ENCODE assay signal across 13 cellular contexts in the genomic region with DNA sequence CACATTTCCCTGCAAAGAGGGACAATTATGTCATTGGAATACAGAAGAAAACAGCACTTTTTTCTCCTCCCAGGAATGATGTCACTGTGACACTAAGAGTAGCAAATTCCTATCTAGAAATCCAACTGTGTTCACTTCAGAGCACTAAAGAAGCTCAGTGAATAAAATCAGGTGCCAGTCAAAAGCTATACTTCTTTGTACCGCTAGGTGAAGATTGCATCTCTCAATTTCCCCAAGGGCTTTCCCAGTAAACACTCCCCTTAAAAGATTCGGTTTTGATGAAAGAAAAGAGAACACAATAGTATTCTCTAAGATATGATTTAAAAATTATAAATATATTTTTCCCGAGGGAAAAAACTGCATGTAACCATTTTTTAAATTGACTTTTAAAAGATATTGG.
DNase-seq lines count a peak whose midpoint lies in the region; ATAC-seq, FAIRE-seq and TF ChIP-seq lines count a peak whose summit lies in the region.
"Had no signal": no experiment of that assay in that cellular context is flagged by ENCODE, and none has a peak within 500 bp of the region (broad histone marks: within the 10 kb centered on the region; RNA-seq: fewer than 3 reads in every experiment).

No MANE protein-coding gene starts in this region.

- TF ChIP-seq CTCF in GM12865 (IDR thresholded peaks at IDR 0.05; ENCODE audit: insufficient read depth, low read depth, low read length, missing control alignments) (peak; percentile 34), kidney (IDR thresholded peaks at IDR 0.05; ENCODE audit: borderline replicate concordance, extremely low read depth, insufficient read depth) (no peak)

- H3K4me1 ChIP-seq in kidney (ENCODE audit: control insufficient read depth in 1 of 2, insufficient read depth in 1 of 2, low read depth in 1 of 2, low read length in 2 of 2): no peaks in the 10 kb centered on the region
- H3K4me1 ChIP-seq: gastrocnemius medialis, testis had no signal

- H3K9ac ChIP-seq in kidney (ENCODE audit: low read length in 2 of 2): no peak overlapping the region

- DNase-seq in GM12865 (ENCODE audit: low read depth) (no peak), H4 (ENCODE audit: low spot score) (peak; percentile 3), kidney (no peak), NCI-H2081 treated with DMSO at 0.1 percent for 48 hours (lab: John Stamatoyannopoulos, UW) (no peak)
- DNase-seq in activated CD4-positive, CD25-positive, alpha-beta regulatory T cell treated with anti-CD3 and anti-CD28 coated beads, Interleukin-2, amount 50 U/mL, for 72 hours: no peak
- DNase-seq in activated T-cell treated with anti-CD3 and anti-CD28 coated beads, Interleukin-2, amount 50 U/mL, for 1 hour: no peak
- DNase-seq: activated CD8-positive, alpha-beta T cell treated with anti-CD3 and anti-CD28 coated beads for 36 hours; amygdala; gastrocnemius medialis; stimulated activated CD4-positive, alpha-beta T cell treated with anti-CD3 and anti-CD28 coated beads, Interleukin-2, amount 100 ng/mL, for 48 hours; testis had no signal

- 0 out of 3 replicates have a peak, but pooled peaks have one; percentile 51 for ATAC-seq in SK-N-SH treated with all-trans-retinoic acid at 6 μM for 48 hours
- ATAC-seq in HG03432 (IDR thresholded peaks at IDR 0.05; ENCODE audit: unreplicated experiment): no peak
- ATAC-seq: activated CD8-positive, alpha-beta T cell treated with anti-CD3 and anti-CD28 coated beads for 36 hours; gastrocnemius medialis had no signal

- intact Hi-C loops in kidney (cut with DNase I): no loop called here

- no peaks in the 10 kb centered on the region for H3K36me3 ChIP-seq in kidney (ENCODE audit: control insufficient read depth in 1 of 2, insufficient read depth in 2 of 2, low read length in 2 of 2)
- H3K36me3 ChIP-seq: gastrocnemius medialis had no signal

- FAIRE-seq in kidney (lab: Jason Lieb, UNC): peak; percentile 52

- H3K9me3 ChIP-seq in kidney (ENCODE audit: control insufficient read depth in 1 of 2, low read length in 2 of 2): no peaks in the 10 kb centered on the region
- H3K9me3 ChIP-seq: gastrocnemius medialis, testis had no signal

- no peak overlapping the region for H3K27ac ChIP-seq in kidney (ENCODE audit: low read depth in 2 of 2, low read length in 2 of 2)
- H3K27ac ChIP-seq: gastrocnemius medialis, testis had no signal

- H3K4me3 ChIP-seq in GM12865 (ENCODE audit: low read depth, low read length) (no peak overlapping the region), kidney (ENCODE audit: low read length in 2 of 2) (no peak overlapping the region)
- H3K4me3 ChIP-seq: gastrocnemius medialis, testis had no signal

TF ChIP-seq in SK-N-SH treated with all-trans-retinoic acid at 6 μM for 48 hours, 23 proteins besides CTCF, POLR2A, EP300 and RAD21:
- TF ChIP-seq TCF4 (CRISPR knock-in tag; IDR thresholded peaks at IDR 0.05; ENCODE audit: borderline replicate concordance): no peak
- TF ChIP-seq ESRRG (CRISPR knock-in tag; IDR thresholded peaks at IDR 0.05): no peak
- TF ChIP-seq CSDC2 (CRISPR knock-in tag; IDR thresholded peaks at IDR 0.05): no peak
- TF ChIP-seq ISL1 (CRISPR knock-in tag; IDR thresholded peaks at IDR 0.05): no peak
- TF ChIP-seq ZC3H10 (CRISPR knock-in tag; IDR thresholded peaks at IDR 0.05): no peak
- no peak for TF ChIP-seq OSR1 (CRISPR knock-in tag; IDR thresholded peaks at IDR 0.05)
